ENCODE assay signal across 11 cellular contexts in the genomic region with DNA sequence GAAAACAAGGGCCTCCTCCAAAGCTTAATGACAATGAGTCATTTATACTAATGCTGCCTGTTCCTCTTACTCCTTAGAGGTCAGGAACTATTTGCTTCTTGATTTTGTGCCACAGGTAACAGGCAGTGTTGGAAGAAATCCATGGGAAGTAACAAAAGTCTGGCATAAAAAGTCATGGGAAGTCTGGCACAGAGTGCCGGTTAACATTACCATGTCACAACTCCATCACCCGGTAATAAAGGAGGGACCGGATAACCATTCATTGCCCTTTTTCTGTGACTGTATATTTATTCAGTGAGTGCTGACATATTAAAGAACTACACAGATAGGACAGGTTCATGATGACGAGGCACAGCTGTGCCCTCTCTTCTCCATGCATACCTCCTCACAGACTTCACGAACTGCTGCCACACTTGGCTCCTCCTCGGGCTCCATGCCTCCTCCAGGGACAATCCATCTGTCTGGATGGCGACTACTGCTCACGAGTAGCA. TPM values are rescaled to one million over a fixed set of nuclear protein-coding genes. Genes with fewer than 3 reads are reported as not detected.
A peak's percentile ranks its signal among the peaks of the same experiment; 100 is the strongest.
DNase-seq lines count a peak whose midpoint lies in the region; ATAC-seq, FAIRE-seq and TF ChIP-seq lines count a peak whose summit lies in the region.
"Had no signal": no experiment of that assay in that cellular context is flagged by ENCODE, and none has a peak within 500 bp of the region (broad histone marks: within the 10 kb centered on the region; RNA-seq: fewer than 3 reads in every experiment).

No MANE protein-coding gene starts in this region.

- no peak for TF ChIP-seq POLR2A in GM12892 (IDR thresholded peaks at IDR 0.05; ENCODE audit: low read depth, low read length)

- H3K36me3 Mint-ChIP-seq in progenitor cell of endocrine pancreas (ENCODE audit: insufficient read depth), result peaks cover 4% of the 10 kb centered on the region

- H3K27ac Mint-ChIP-seq in progenitor cell of endocrine pancreas, result no peak overlapping the region

- no peak for TF ChIP-seq CTCF in progenitor cell of endocrine pancreas (IDR thresholded peaks at IDR 0.05; ENCODE audit: unreplicated experiment)

- peaks cover 17% of the 10 kb centered on the region for H3K4me1 Mint-ChIP-seq in progenitor cell of endocrine pancreas (ENCODE audit: low read depth)

- FAIRE-seq in GM12892 (lab: Jason Lieb, UNC), result no peak
- FAIRE-seq: GM18507 had no signal

- peak; percentile 33 for DNase-seq in Daoy (ENCODE audit: low read depth)
- peak; percentile 33 for DNase-seq in T1000 (lab: John Stamatoyannopoulos, UW)
- DNase-seq in glomerular endothelial cell (ENCODE audit: extremely low read depth, low read depth, low spot score), result peak; percentile 52
- DNase-seq in pulmonary artery endothelial cell (ENCODE audit: low read depth, low spot score), result peak; percentile 58
- no peak for DNase-seq in progenitor cell of endocrine pancreas (ENCODE audit: low spot score, unreplicated experiment)
- no peak for DNase-seq in activated effector memory CD4-positive, alpha-beta T cell treated with Interleukin-2 at 50 U/mL for 16 hours
- no peak for DNase-seq in GM12892 (ENCODE audit: insufficient read length)
- DNase-seq: activated gamma-delta T cell treated with Interleukin-2 at 50 U/mL for 16 hours, NCI-H1436 had no signal

- no peaks in the 10 kb centered on the region for H3K9me3 Mint-ChIP-seq in progenitor cell of endocrine pancreas (ENCODE audit: low read depth)

- no peak for ATAC-seq in GM19467 (IDR thresholded peaks at IDR 0.05; ENCODE audit: unreplicated experiment)

- H3K27me3 Mint-ChIP-seq in progenitor cell of endocrine pancreas, result no peaks in the 10 kb centered on the region

- H3K4me3 Mint-ChIP-seq in progenitor cell of endocrine pancreas (ENCODE audit: low read depth), result no peak overlapping the region

RNA-seq across cellular contexts. Expression of gene NUDT3, which starts 50.9 kb away (rescaled TPM):
- total RNA-seq in Daoy (2014; rRNA removed; shearing (Covaris generic)), result 35.1 and 35.4 TPM in 2 replicates
- total RNA-seq in glomerular endothelial cell (31.2 and 33.5 TPM in 2 replicates), pulmonary artery endothelial cell (20.4 and 37.1 TPM in 2 replicates), progenitor cell of endocrine pancreas (20.6 and 23.4 TPM in 2 replicates)
- polyA plus RNA-seq in GM12892 (2012; ENCODE audit: missing spikeins), result 4.6 TPM

Comparison
In these comparisons a context has a peak if more than half of its experiments do, and no peak if none do; other contexts are left out.
1. DNase-seq: peak in Daoy (single experiment), T1000 (single experiment), glomerular endothelial cell (single experiment) and pulmonary artery endothelial cell (single experiment); none in progenitor cell of endocrine pancreas (single experiment), activated effector memory CD4-positive, alpha-beta T cell treated with Interleukin-2 at 50 U/mL for 16 hours (single experiment) and GM12892 (single experiment).